ENCODE assay signal across 12 cellular contexts in genomic region chr12:11991604-11992003, GRCh38.
"Had no signal": no experiment of that assay in that cellular context is flagged by ENCODE, and none has a peak within 500 bp of the region (broad histone marks: within the 10 kb centered on the region; RNA-seq: fewer than 3 reads in every experiment).

No MANE protein-coding gene starts in this region.

- H3K27me3 Mint-ChIP-seq: activated B cell treated with CpG ODN at 0.5 μM for 24 hours; activated naive CD8-positive, alpha-beta T cell treated with anti-CD3 and anti-CD28 coated beads for 36 hours; activated T-cell treated with anti-CD3 and anti-CD28 coated beads, Interleukin-2, amount 50 U/mL, for 24 hours had no signal

- H3K36me3 Mint-ChIP-seq: neural progenitor cell had no signal

- H3K27ac Mint-ChIP-seq: activated B cell treated with CpG ODN at 0.5 μM for 24 hours; activated naive CD8-positive, alpha-beta T cell treated with anti-CD3 and anti-CD28 coated beads for 36 hours; activated T-cell treated with anti-CD3 and anti-CD28 coated beads, Interleukin-2, amount 50 U/mL, for 24 hours; neural progenitor cell had no signal

- H3K4me3 ChIP-seq: colonic mucosa, gastrocnemius medialis, neural progenitor cell, pancreas, vagina had no signal

- H3K4me3 Mint-ChIP-seq: activated B cell treated with CpG ODN at 0.5 μM for 24 hours; activated naive CD8-positive, alpha-beta T cell treated with anti-CD3 and anti-CD28 coated beads for 36 hours; activated T-cell treated with anti-CD3 and anti-CD28 coated beads, Interleukin-2, amount 50 U/mL, for 24 hours; neural progenitor cell; T-helper 1 cell treated with Interleukin-12 subunit alpha and Interleukin-12 subunit beta and Interleukin-4 antibody, amounts not matched to agents 30 μg/mL and 1 μg/mL, for 36 hours had no signal

- DNase-seq: activated B cell treated with CpG ODN at 0.5 μM for 24 hours; activated CD4-positive, alpha-beta T cell treated with anti-CD3 and anti-CD28 coated beads, Interleukin-2, amount 50 U/mL, for 1 hour; activated effector memory CD4-positive, alpha-beta T cell treated with Interleukin-2 at 50 U/mL for 16 hours; activated naive CD8-positive, alpha-beta T cell treated with anti-CD3 and anti-CD28 coated beads for 36 hours; activated T-cell treated with anti-CD3 and anti-CD28 coated beads, Interleukin-2, amount 50 U/mL, for 24 hours; aorta; colonic mucosa; gastrocnemius medialis; pancreas had no signal

- H3K9me3 ChIP-seq: colonic mucosa, gastrocnemius medialis, pancreas, vagina had no signal

- H3K9ac ChIP-seq: neural progenitor cell had no signal

- H3K27me3 ChIP-seq: colonic mucosa, gastrocnemius medialis, neural progenitor cell, pancreas, vagina had no signal

- ATAC-seq: gastrocnemius medialis, pancreas had no signal

- H2AFZ ChIP-seq: neural progenitor cell had no signal

- H3K4me2 ChIP-seq: neural progenitor cell had no signal

- H3K27ac ChIP-seq: colonic mucosa, gastrocnemius medialis, neural progenitor cell, pancreas, vagina had no signal

- H3K36me3 ChIP-seq: colonic mucosa, gastrocnemius medialis, neural progenitor cell, pancreas, vagina had no signal

- H3K4me1 ChIP-seq: colonic mucosa, gastrocnemius medialis, neural progenitor cell, pancreas, vagina had no signal

- H3K4me1 Mint-ChIP-seq: activated B cell treated with CpG ODN at 0.5 μM for 24 hours; activated naive CD8-positive, alpha-beta T cell treated with anti-CD3 and anti-CD28 coated beads for 36 hours had no signal
